Comparison of ENCODE assay signal across 11 cellular contexts in genomic region chr16:5088086-5088790, GRCh38. TPM values are rescaled to one million over a fixed set of nuclear protein-coding genes. Genes with fewer than 3 reads are reported as not detected.
"Had no signal": no experiment of that assay in that cellular context is flagged by ENCODE, and none has a peak within 500 bp of the region (broad histone marks: within the 10 kb centered on the region; RNA-seq: fewer than 3 reads in every experiment).

No MANE protein-coding gene starts in this region.

RNA-seq across cellular contexts. Expression of gene C16orf89, which starts 22.5 kb away (rescaled TPM):
- total RNA-seq: naive thymus-derived CD4-positive, alpha-beta T cell; naive thymus-derived CD8-positive, alpha-beta T cell; natural killer cell; natural killer cell treated with Interleukin-12 subunit alpha and Interleukin-12 subunit beta and Interleukin-15 and Interleukin-18, amount 100 ng/mL, for 72 hours; neural crest cell; osteocyte; progenitor cell of endocrine pancreas; pulmonary artery endothelial cell; right lobe of liver; smooth muscle cell had no signal
- polyA plus RNA-seq: naive thymus-derived CD4-positive, alpha-beta T cell; naive thymus-derived CD8-positive, alpha-beta T cell; neural cell; smooth muscle cell had no signal
